ENCODE assay signal across 19 cellular contexts in the genomic region with DNA sequence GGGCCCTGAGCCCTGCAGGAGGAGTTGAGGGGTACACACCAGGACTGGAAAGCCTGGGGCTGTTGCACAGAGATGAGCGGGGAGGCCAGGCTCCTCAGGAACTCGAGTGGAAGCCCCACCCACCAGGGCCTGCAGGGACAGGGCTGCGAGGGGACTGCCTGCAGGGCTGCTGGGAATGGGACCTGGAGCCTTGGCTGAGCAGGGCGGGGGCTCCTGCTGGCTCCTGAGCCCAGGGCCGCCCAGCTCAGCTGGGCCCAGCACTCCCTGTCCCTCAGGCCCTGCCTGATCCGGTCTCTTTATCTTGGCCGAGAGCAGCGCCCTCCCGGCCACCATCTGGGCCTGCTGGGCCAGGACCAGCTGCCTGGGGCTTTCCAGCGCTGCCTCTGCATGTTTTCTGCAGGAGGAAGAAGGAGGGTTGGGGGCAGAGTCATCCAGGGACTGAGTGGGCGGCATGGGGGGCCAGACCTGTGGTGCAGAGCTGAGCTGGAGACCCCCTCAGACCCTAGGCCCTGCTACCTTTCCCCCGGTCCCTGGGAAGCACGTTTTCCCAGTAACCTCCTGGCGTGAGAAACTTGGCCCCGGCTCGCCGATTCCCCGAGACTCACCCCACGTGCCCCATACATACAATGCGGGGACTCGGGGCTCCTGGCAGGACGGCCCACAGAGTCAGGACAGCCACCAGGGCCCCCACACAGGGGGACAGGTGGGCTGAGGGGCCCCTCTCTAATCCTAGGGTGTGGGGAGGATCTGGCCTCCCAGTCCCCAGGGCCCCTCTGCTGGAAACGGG. TPM values are rescaled to one million over a fixed set of nuclear protein-coding genes. Genes with fewer than 3 reads are reported as not detected.
DNase-seq lines count a peak whose midpoint lies in the region; ATAC-seq and TF ChIP-seq lines count a peak whose summit lies in the region.
"Had no signal": no experiment of that assay in that cellular context is flagged by ENCODE, and none has a peak within 500 bp of the region (broad histone marks: within the 10 kb centered on the region; RNA-seq: fewer than 3 reads in every experiment).

No MANE protein-coding gene starts in this region.

- no peak for TF ChIP-seq CTCF in CD8-positive, alpha-beta T cell (IDR thresholded peaks at IDR 0.05)
- no peak for TF ChIP-seq CTCF in heart right ventricle (IDR thresholded peaks at IDR 0.05)
- TF ChIP-seq CTCF in psoas muscle (IDR thresholded peaks at IDR 0.05), result no peak
- no peak for TF ChIP-seq CTCF in esophagus squamous epithelium (IDR thresholded peaks at IDR 0.05)
- no peak for TF ChIP-seq CTCF in lower leg skin (IDR thresholded peaks at IDR 0.05)

- H3K9me3 Mint-ChIP-seq in CD8-positive, alpha-beta T cell, result peaks cover 3% of the 10 kb centered on the region
- H3K9me3 Mint-ChIP-seq: neural progenitor cell had no signal

- H3K9me3 ChIP-seq in CD8-positive, alpha-beta T cell (ENCODE audit: low read length), result no peaks in the 10 kb centered on the region
- H3K9me3 ChIP-seq in heart right ventricle (no peaks in the 10 kb centered on the region), psoas muscle (no peaks in the 10 kb centered on the region), esophagus squamous epithelium (no peaks in the 10 kb centered on the region)

- H3K27me3 Mint-ChIP-seq in CD8-positive, alpha-beta T cell (ENCODE audit: low read depth), result no peaks in the 10 kb centered on the region

- peaks cover 69% of the 10 kb centered on the region for H3K4me1 ChIP-seq in CD8-positive, alpha-beta T cell (ENCODE audit: insufficient read depth, low read length)
- peaks cover 3 to 48% (median 22%) of the 10 kb centered on the region in 9 donors for H3K4me1 ChIP-seq in heart right ventricle
- H3K4me1 ChIP-seq in psoas muscle, result no peaks in the 10 kb centered on the region
- peaks cover 23 to 46% (median 23%) of the 10 kb centered on the region in 3 donors for H3K4me1 ChIP-seq in esophagus squamous epithelium

- no peak for DNase-seq in CD8-positive, alpha-beta T cell
- DNase-seq in heart right ventricle (peak in 1 of 2 donors; percentile 62), psoas muscle (no peak), esophagus squamous epithelium (lab: John Stamatoyannopoulos, UW) (no peak), lower leg skin (ENCODE audit: low spot score in 2 of 2) (no peak)
- DNase-seq in activated CD4-positive, alpha-beta T cell treated with anti-CD3 and anti-CD28 coated beads for 48 hours, result no peak
- DNase-seq: activated naive CD4-positive, alpha-beta T cell treated with Interleukin-2 at 50 U/mL for 16 hours; DMS153; MV-4-11; NCI-H2171; NK-92 treated with Interleukin-12 subunit alpha and Interleukin-12 subunit beta, amount 100 ng/mL, for 24 hours; small intestine had no signal

- POLR2A ChIA-PET in CD8-positive, alpha-beta T cell (lab: Charles Lee), result no interaction called here

- H3K4me3 ChIP-seq in CD8-positive, alpha-beta T cell (ENCODE audit: low read depth, low read length), result no peak overlapping the region
- no peak overlapping the region for H3K4me3 ChIP-seq in heart right ventricle
- H3K4me3 ChIP-seq in psoas muscle, result no peak overlapping the region
- no peak overlapping the region for H3K4me3 ChIP-seq in esophagus squamous epithelium
- H3K4me3 ChIP-seq in lower leg skin (ENCODE audit: low read depth, poor library complexity, severe bottlenecking), result no peak overlapping the region
- H3K4me3 ChIP-seq: neural progenitor cell had no signal

- H3K27me3 ChIP-seq in CD8-positive, alpha-beta T cell (ENCODE audit: insufficient read depth, low read length), result no peaks in the 10 kb centered on the region
- H3K27me3 ChIP-seq in heart right ventricle (no peaks in the 10 kb centered on the region), psoas muscle (ENCODE audit: insufficient read depth in 3 of 3, low read length in 2 of 3) (peaks cover 0 to 5% (median 4%) of the 10 kb centered on the region in 3 donors), esophagus squamous epithelium (no peaks in the 10 kb centered on the region)
- H3K27me3 ChIP-seq: neural progenitor cell had no signal

- no peak overlapping the region for H3K4me3 Mint-ChIP-seq in CD8-positive, alpha-beta T cell
- H3K4me3 Mint-ChIP-seq: neural progenitor cell had no signal

- H3K4me1 Mint-ChIP-seq in CD8-positive, alpha-beta T cell (ENCODE audit: low read depth), result peaks cover 50% of the 10 kb centered on the region

- no peak overlapping the region for H3K27ac Mint-ChIP-seq in CD8-positive, alpha-beta T cell
- H3K27ac Mint-ChIP-seq: neural progenitor cell had no signal

- H3K27ac ChIP-seq in CD8-positive, alpha-beta T cell (ENCODE audit: low read depth, low read length), result peak overlapping the region; percentile 8
- H3K27ac ChIP-seq in angular gyrus (ENCODE audit: low read depth, low read length), result peak overlapping the region; percentile 77
- peak overlapping the region in 6 of 10 donors; percentile 19 to 47 (median 30) for H3K27ac ChIP-seq in heart right ventricle
- H3K27ac ChIP-seq in psoas muscle, result no peak overlapping the region
- H3K27ac ChIP-seq in esophagus squamous epithelium, result peak overlapping the region in 1 of 4 donors; percentile 13
- H3K27ac ChIP-seq: neural progenitor cell had no signal

- no peak for TF ChIP-seq POLR2A in esophagus squamous epithelium (IDR thresholded peaks at IDR 0.05)
- TF ChIP-seq POLR2A in lower leg skin (IDR thresholded peaks at IDR 0.05), result no peak

- no peaks in the 10 kb centered on the region for H3K36me3 ChIP-seq in CD8-positive, alpha-beta T cell (ENCODE audit: insufficient read depth, low read length)
- H3K36me3 ChIP-seq in heart right ventricle (no peaks in the 10 kb centered on the region), psoas muscle (ENCODE audit: insufficient read depth in 1 of 2, low read depth in 1 of 2) (no peaks in the 10 kb centered on the region), esophagus squamous epithelium (no peaks in the 10 kb centered on the region)
- H3K36me3 ChIP-seq: neural progenitor cell had no signal

- 63 to 66% methylated on average over 22 to 23 of the region's 23 CpGs for WGBS in heart right ventricle, 2 donors
- 42 to 60% (median 52%) methylated on average over 20 to 23 of the region's 23 CpGs for WGBS in psoas muscle, 3 donors
- WGBS in esophagus squamous epithelium, 2 donors, result 32 to 42% methylated on average over 7 to 11 of the region's 23 CpGs
- 51 to 55% methylated on average over 15 to 22 of the region's 23 CpGs for WGBS in lower leg skin, 2 donors

- no peaks in the 10 kb centered on the region for H3K36me3 Mint-ChIP-seq in CD8-positive, alpha-beta T cell

- ATAC-seq in CD8-positive, alpha-beta T cell, result no peak
- peak; percentile 56 to 89 (median 78) for ATAC-seq in heart right ventricle
- ATAC-seq in psoas muscle, result peak in 3 of 4 donors; percentile 40 to 56 (median 46)
- no peak for ATAC-seq in GM21526 (IDR thresholded peaks at IDR 0.05; ENCODE audit: low FRiP score, unreplicated experiment)

- CTCF ChIA-PET in CD8-positive, alpha-beta T cell (lab: Charles Lee), result interaction anchor here (1.4 kb wide), 1 partner anchor 14 kb away, joined by 5 read pairs; no protein-coding TSS in a partner anchor

- intact Hi-C loops in CD8-positive, alpha-beta T cell (cut with DNase I, micrococcal nuclease), result no loop called here
- intact Hi-C loops in heart right ventricle (cut with DNase I) (no loop called here), psoas muscle (cut with DNase I) (no loop called here), esophagus squamous epithelium (cut with DNase I) (no loop called here), lower leg skin (cut with DNase I; ENCODE audit: low total_unique reads) (no loop called here)

RNA-seq across cellular contexts. Expression of a gene that starts 9.4 kb away (rescaled TPM):
- total RNA-seq in CD8-positive, alpha-beta T cell, result 1 to 10 TPM; 1.0 to 2.4 TPM
- total RNA-seq in heart right ventricle, result 10 to 100 TPM in 4 of 10 donors, 1 to 10 TPM in 6; 4.1 to 17.9 (median 6.8) TPM
- 1 to 10 TPM in 1 of 2 donors, under 1 TPM in 1; 0.74 to 8.3 TPM for polyA plus RNA-seq in heart right ventricle
- 1 to 10 TPM in 1 of 4 donors, under 1 TPM in 2, not detected in 1; 0.38 to 1.5 (median 0.48) TPM for total RNA-seq in psoas muscle
- polyA plus RNA-seq in psoas muscle, result under 1 TPM; 0.06 to 0.17 (median 0.13) TPM
- not detected for total RNA-seq in esophagus squamous epithelium
- total RNA-seq in lower leg skin, result not detected
- total RNA-seq: bronchial epithelial cell, HT1080 had no signal
- polyA plus RNA-seq: AG04450 had no signal

RNA-seq across cellular contexts. Expression of a gene that starts 15.8 kb away (rescaled TPM):
- total RNA-seq in CD8-positive, alpha-beta T cell, result 1 to 10 TPM; 7.5 to 7.8 TPM
- total RNA-seq in heart right ventricle (1,000 to 10,000 TPM; 1,129 to 5,119 (median 4,014) TPM), psoas muscle (100 to 1,000 TPM in 1 of 4 donors, 10 to 100 TPM in 3; 23.3 to 130 (median 74.3) TPM), esophagus squamous epithelium (100 to 1,000 TPM in 1 of 4 donors, 1 to 10 TPM in 3; 1.7 to 208 (median 4.8) TPM), lower leg skin (10 to 100 TPM in 3 of 4 donors, 1 to 10 TPM in 1; 9.7 to 75.3 (median 14.8) TPM)
- polyA plus RNA-seq in heart right ventricle (1,000 to 10,000 TPM; 2,970 to 3,711 TPM), psoas muscle (10 to 100 TPM; 29.9 to 37.9 (median 37.8) TPM)
- total RNA-seq: endothelial cell of umbilical vein, HT1080 had no signal
- polyA plus RNA-seq: endothelial cell of umbilical vein had no signal

RNA-seq across cellular contexts. Expression of a gene that starts 16.4 kb away (rescaled TPM):
- not detected for total RNA-seq in CD8-positive, alpha-beta T cell
- total RNA-seq in heart right ventricle (10 to 100 TPM in 1 of 10 donors, 1 to 10 TPM in 9; 1.2 to 10.0 (median 2.4) TPM), psoas muscle (1 to 10 TPM; 1.7 to 7.9 (median 5.9) TPM), esophagus squamous epithelium (1 to 10 TPM in 1 of 4 donors, not detected in 3; 1.6 TPM), lower leg skin (not detected)
- polyA plus RNA-seq in heart right ventricle (1 to 10 TPM; 2.0 to 2.1 TPM), psoas muscle (1 to 10 TPM; 3.4 to 6.0 (median 4.5) TPM)

RNA-seq across cellular contexts. Expression of a gene that starts 16.9 kb away (rescaled TPM):
- 10 to 100 TPM; 38.4 to 39.5 TPM for total RNA-seq in CD8-positive, alpha-beta T cell
- total RNA-seq in heart right ventricle (100 to 1,000 TPM; 118 to 169 (median 138) TPM), psoas muscle (100 to 1,000 TPM; 135 to 236 (median 171) TPM), esophagus squamous epithelium (100 to 1,000 TPM; 146 to 210 (median 163) TPM), lower leg skin (100 to 1,000 TPM; 145 to 182 (median 154) TPM)
- polyA plus RNA-seq in heart right ventricle (100 to 1,000 TPM; 177 to 215 TPM), psoas muscle (100 to 1,000 TPM; 202 to 261 (median 213) TPM)

RNA-seq across cellular contexts. Expression of a gene that starts 21.3 kb away (rescaled TPM):
- under 1 TPM; 0.30 to 0.58 TPM for total RNA-seq in CD8-positive, alpha-beta T cell
- total RNA-seq in heart right ventricle (10 to 100 TPM in 2 of 10 donors, 1 to 10 TPM in 8; 1.4 to 10.9 (median 6.4) TPM), psoas muscle (under 1 TPM; 0.10 to 0.79 (median 0.38) TPM), esophagus squamous epithelium (under 1 TPM in 1 of 4 donors, not detected in 3; 0.19 TPM), lower leg skin (under 1 TPM in 2 of 4 donors, not detected in 2; 0.36 to 0.37 TPM)
- polyA plus RNA-seq in heart right ventricle (10 to 100 TPM in 1 of 2 donors, under 1 TPM in 1; 0.10 to 10.3 TPM), psoas muscle (under 1 TPM; 0.04 to 0.14 (median 0.06) TPM)
- total RNA-seq: bronchial epithelial cell, endothelial cell of umbilical vein, HT1080 had no signal
- polyA plus RNA-seq: endothelial cell of umbilical vein had no signal

Comparison
In these comparisons a context has a peak if more than half of its experiments do, and no peak if none do; other contexts are left out.
1. ATAC-seq: peak in heart right ventricle (8 of 8) and psoas muscle (3 of 4); none in CD8-positive, alpha-beta T cell (single experiment) and GM21526 (single experiment).
2. RNA of a gene that starts 15.8 kb away (total RNA-seq): 1,129 to 5,119 TPM in heart right ventricle; 23.3 to 130 TPM in psoas muscle, 9.7 to 75.3 TPM in lower leg skin, 7.5 to 7.8 TPM in CD8-positive, alpha-beta T cell and 1.7 to 208 TPM in esophagus squamous epithelium; every median in the first group is over 4 times any median in the second.